In genomic region chr5:133760532-133760931, GRCh38 we compare ENCODE assay signal across 29 cellular contexts.
"Had no signal": no experiment of that assay in that cellular context is flagged by ENCODE, and none has a peak within 500 bp of the region (broad histone marks: within the 10 kb centered on the region; RNA-seq: fewer than 3 reads in every experiment).

No MANE protein-coding gene starts in this region.

- H3K27ac ChIP-seq: neural progenitor cell, ovary, parathyroid adenoma, psoas muscle, right lobe of liver, sigmoid colon, suprapubic skin, testis, tibial artery, transverse colon, upper lobe of right lung, uterus had no signal

- H3K4me1 ChIP-seq: neural progenitor cell, parathyroid adenoma, psoas muscle, right lobe of liver, sigmoid colon, suprapubic skin, testis, tibial artery, transverse colon, upper lobe of right lung, uterus had no signal

- H3K27ac Mint-ChIP-seq: naive thymus-derived CD8-positive, alpha-beta T cell; natural killer cell treated with Interleukin-12 subunit alpha and Interleukin-12 subunit beta and Interleukin-15 and Interleukin-18, amount 100 ng/mL, for 72 hours; nephron progenitor cell; neural progenitor cell; progenitor cell of endocrine pancreas; stimulated activated effector memory CD8-positive, alpha-beta T cell treated with anti-CD3 and anti-CD28 coated beads, Interleukin-12 subunit alpha, Interleukin-12 subunit beta, amount 100 ng/mL, for 72 hours; stimulated activated naive CD8-positive, alpha-beta T cell treated with anti-CD3 and anti-CD28 coated beads, Interleukin-15, amount 100 ng/mL, for 72 hours; type B pancreatic cell had no signal

- DNase-seq: naive thymus-derived CD8-positive, alpha-beta T cell; nephron progenitor cell; ovary; posterior cingulate gyrus; psoas muscle; right cardiac atrium; right lobe of liver; sigmoid colon; small intestine; stimulated activated CD4-positive, alpha-beta T cell treated with anti-CD3 and anti-CD28 coated beads, Interleukin-15, amount 100 ng/mL, for 24 hours; stimulated activated CD4-positive, alpha-beta T cell treated with anti-CD3 and anti-CD28 coated beads, Interleukin-2, amount 100 ng/mL, for 24 hours; stimulated activated CD4-positive, alpha-beta T cell treated with anti-CD3 and anti-CD28 coated beads, Interleukin-2, amount 100 ng/mL, for 48 hours; stimulated activated CD4-positive, alpha-beta T cell treated with anti-CD3 and anti-CD28 coated beads, Interleukin-4, amount 100 ng/mL, for 24 hours; stimulated activated naive CD4-positive, alpha-beta T cell; stimulated activated naive CD8-positive, alpha-beta T cell treated with anti-CD3 and anti-CD28 coated beads, Interleukin-15, amount 100 ng/mL, for 72 hours; stimulated activated naive CD8-positive, alpha-beta T cell treated with anti-CD3 and anti-CD28 coated beads, Interleukin-15, Interleukin-2, amounts not matched to agents 100 U/mL and 50 U/mL, for 24 hours; substantia nigra; testis; tibial artery; transverse colon; upper lobe of right lung; uterus had no signal

- H3K4me2 ChIP-seq: neural progenitor cell had no signal

- H3K4me3 Mint-ChIP-seq: naive thymus-derived CD8-positive, alpha-beta T cell; natural killer cell treated with Interleukin-12 subunit alpha and Interleukin-12 subunit beta and Interleukin-15 and Interleukin-18, amount 100 ng/mL, for 72 hours; nephron progenitor cell; neural progenitor cell; stimulated activated effector memory CD8-positive, alpha-beta T cell treated with anti-CD3 and anti-CD28 coated beads, Interleukin-12 subunit alpha, Interleukin-12 subunit beta, amount 100 ng/mL, for 72 hours; stimulated activated naive CD8-positive, alpha-beta T cell treated with anti-CD3 and anti-CD28 coated beads, Interleukin-15, amount 100 ng/mL, for 72 hours; type B pancreatic cell had no signal

- H3K79me2 ChIP-seq: parathyroid adenoma had no signal

- H3K36me3 Mint-ChIP-seq: naive thymus-derived CD8-positive, alpha-beta T cell; natural killer cell treated with Interleukin-12 subunit alpha and Interleukin-12 subunit beta and Interleukin-15 and Interleukin-18, amount 100 ng/mL, for 72 hours; neural progenitor cell; stimulated activated effector memory CD8-positive, alpha-beta T cell treated with anti-CD3 and anti-CD28 coated beads, Interleukin-12 subunit alpha, Interleukin-12 subunit beta, amount 100 ng/mL, for 72 hours; type B pancreatic cell had no signal

- H3K36me3 ChIP-seq: neural progenitor cell, ovary, right lobe of liver, sigmoid colon, suprapubic skin, tibial artery, transverse colon, upper lobe of right lung, uterus had no signal

- H3K9me3 ChIP-seq: ovary, psoas muscle, right lobe of liver, sigmoid colon, suprapubic skin, testis, tibial artery, transverse colon, upper lobe of right lung, uterus had no signal

- H3K4me1 Mint-ChIP-seq: naive thymus-derived CD8-positive, alpha-beta T cell; nephron progenitor cell; neural progenitor cell; stimulated activated effector memory CD8-positive, alpha-beta T cell treated with anti-CD3 and anti-CD28 coated beads, Interleukin-12 subunit alpha, Interleukin-12 subunit beta, amount 100 ng/mL, for 72 hours; stimulated activated naive CD8-positive, alpha-beta T cell treated with anti-CD3 and anti-CD28 coated beads, Interleukin-15, amount 100 ng/mL, for 72 hours had no signal

- H3K9me3 Mint-ChIP-seq: naive thymus-derived CD8-positive, alpha-beta T cell; natural killer cell treated with Interleukin-12 subunit alpha and Interleukin-12 subunit beta and Interleukin-15 and Interleukin-18, amount 100 ng/mL, for 72 hours; nephron progenitor cell; neural progenitor cell; stimulated activated effector memory CD8-positive, alpha-beta T cell treated with anti-CD3 and anti-CD28 coated beads, Interleukin-12 subunit alpha, Interleukin-12 subunit beta, amount 100 ng/mL, for 72 hours; type B pancreatic cell had no signal

- H3K27me3 ChIP-seq: ovary, right lobe of liver, testis, uterus had no signal

- H3K4me3 ChIP-seq: neural progenitor cell, ovary, psoas muscle, right lobe of liver, sigmoid colon, suprapubic skin, testis, tibial artery, transverse colon, upper lobe of right lung, uterus had no signal

- H3K9ac ChIP-seq: neural progenitor cell, parathyroid adenoma had no signal

- H2AFZ ChIP-seq: neural progenitor cell, parathyroid adenoma had no signal

- ATAC-seq: naive thymus-derived CD8-positive, alpha-beta T cell; natural killer cell treated with Interleukin-12 subunit alpha and Interleukin-12 subunit beta and Interleukin-15 and Interleukin-18, amount 100 ng/mL, for 72 hours; psoas muscle; right cardiac atrium; right lobe of liver; stimulated activated effector memory CD8-positive, alpha-beta T cell treated with anti-CD3 and anti-CD28 coated beads, Interleukin-12 subunit alpha, Interleukin-12 subunit beta, amount 100 ng/mL, for 72 hours; stimulated activated naive CD8-positive, alpha-beta T cell treated with anti-CD3 and anti-CD28 coated beads, Interleukin-15, amount 100 ng/mL, for 72 hours; stimulated activated naive CD8-positive, alpha-beta T cell treated with anti-CD3 and anti-CD28 coated beads, Interleukin-15, Interleukin-2, amounts not matched to agents 100 U/mL and 50 U/mL, for 24 hours; upper lobe of right lung had no signal
